10 cellular contexts compared by ENCODE assay signal in the genomic region with DNA sequence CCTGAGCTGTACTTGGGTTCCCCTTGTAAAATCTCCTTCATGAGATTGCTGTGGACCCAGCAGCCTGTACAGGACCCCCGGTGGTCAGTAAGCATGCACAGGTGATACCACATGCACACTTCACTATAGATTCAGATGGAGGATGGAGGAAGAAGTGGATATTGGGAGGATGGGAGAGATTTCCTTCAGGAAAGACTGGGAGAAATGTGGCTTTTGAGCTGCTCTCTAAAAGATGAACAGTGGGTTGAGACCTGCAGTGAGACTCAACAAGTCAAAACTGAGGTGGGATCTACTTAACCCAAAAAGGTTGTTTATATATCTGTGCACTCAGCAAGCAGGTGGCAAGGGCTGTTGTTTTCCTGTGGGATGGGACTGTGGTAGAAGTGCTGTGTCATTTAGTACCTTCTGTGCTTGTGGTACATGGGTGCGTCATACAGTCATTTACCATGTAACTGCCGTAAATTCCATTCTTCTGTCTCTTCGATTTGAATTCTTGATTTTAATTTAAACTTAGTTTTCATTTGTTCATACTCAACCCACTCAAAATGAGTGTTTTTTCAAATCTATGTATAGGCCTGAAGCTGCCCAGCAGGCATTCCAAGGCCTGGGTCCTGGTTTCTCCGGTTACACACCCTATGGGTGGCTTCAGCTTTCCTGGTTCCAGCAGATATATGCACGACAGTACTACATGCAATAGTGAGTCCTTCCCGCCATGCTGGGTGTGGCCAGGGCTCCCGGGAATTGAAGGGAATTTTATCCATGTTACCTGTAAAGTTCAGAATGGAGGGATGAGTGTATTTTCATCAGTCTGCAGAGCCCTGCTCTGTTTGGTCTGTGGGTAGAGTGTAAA. TPM values are rescaled to one million over a fixed set of nuclear protein-coding genes. Genes with fewer than 3 reads are reported as not detected.
DNase-seq lines count a peak whose midpoint lies in the region; ATAC-seq and TF ChIP-seq lines count a peak whose summit lies in the region.
"Had no signal": no experiment of that assay in that cellular context is flagged by ENCODE, and none has a peak within 500 bp of the region (broad histone marks: within the 10 kb centered on the region; RNA-seq: fewer than 3 reads in every experiment).

No MANE protein-coding gene starts in this region.

- peak overlapping the region in 3 of 4 donors; percentile 46 to 70 (median 52) for H3K27ac ChIP-seq in Peyer's patch
- H3K27ac ChIP-seq: C4-2B had no signal

- H3K27ac Mint-ChIP-seq in chondrocyte (ENCODE audit: unreplicated experiment), result peak overlapping the region; percentile 83

- no peak overlapping the region for H3K4me3 ChIP-seq in Peyer's patch

- no peaks in the 10 kb centered on the region for H3K9me3 Mint-ChIP-seq in chondrocyte (ENCODE audit: low read depth)

- no peaks in the 10 kb centered on the region for H3K27me3 Mint-ChIP-seq in chondrocyte (ENCODE audit: low read depth)

- peak; percentile 92 for ATAC-seq in stimulated activated naive CD8-positive, alpha-beta T cell treated with anti-CD3 and anti-CD28 coated beads, Interleukin-15, Interleukin-2, amounts not matched to agents 100 U/mL and 50 U/mL, for 24 hours

- TF ChIP-seq POLR2A in Peyer's patch (IDR thresholded peaks at IDR 0.05), result no peak

- H3K36me3 Mint-ChIP-seq in chondrocyte (ENCODE audit: low read depth), result peaks cover 78% of the 10 kb centered on the region

- peaks cover 86% of the 10 kb centered on the region for H3K4me1 Mint-ChIP-seq in chondrocyte (ENCODE audit: low read depth)

- peaks cover 0 to 92% (median 3%) of the 10 kb centered on the region in 3 donors for H3K36me3 ChIP-seq in Peyer's patch

- TF ChIP-seq CTCF in Peyer's patch (IDR thresholded peaks at IDR 0.05) (no peak), chondrocyte (IDR thresholded peaks at IDR 0.05) (no peak)

- DNase-seq in activated T-cell treated with anti-CD3 and anti-CD28 coated beads for 24 hours (ENCODE audit: low read depth), result peak; percentile 37
- DNase-seq in activated T-cell treated with anti-CD3 and anti-CD28 coated beads, Interleukin-2, amount 50 U/mL, for 1 hour, result no peak
- peak in 2 of 3 donors; percentile 60 to 76 for DNase-seq in Peyer's patch
- no peak for DNase-seq in chondrocyte (ENCODE audit: low spot score)
- DNase-seq in stimulated activated naive CD8-positive, alpha-beta T cell treated with anti-CD3 and anti-CD28 coated beads, Interleukin-15, Interleukin-2, amounts not matched to agents 100 U/mL and 50 U/mL, for 24 hours, result peak; percentile 50
- no peak for DNase-seq in NCI-H774 (lab: John Stamatoyannopoulos, UW)
- no peak for DNase-seq in NK-92 treated with Interleukin-12 subunit alpha and Interleukin-12 subunit beta, amount 100 ng/mL, for 24 hours (lab: John Stamatoyannopoulos, UW)
- DNase-seq in RKO (ENCODE audit: low spot score), result no peak
- DNase-seq: cortex of kidney had no signal

- H3K4me3 Mint-ChIP-seq in chondrocyte (ENCODE audit: unreplicated experiment), result peak overlapping the region; percentile 48

- H3K4me1 ChIP-seq in Peyer's patch, result peaks cover 0 to 28% (median 19%) of the 10 kb centered on the region in 4 donors

- H3K9me3 ChIP-seq in Peyer's patch, result no peaks in the 10 kb centered on the region

- H3K27me3 ChIP-seq in Peyer's patch, result no peaks in the 10 kb centered on the region

RNA-seq across cellular contexts. Expression of a gene that starts 6.9 kb away (rescaled TPM):
- total RNA-seq in Peyer's patch (100 to 1,000 TPM in 3 of 4 donors, 10 to 100 TPM in 1; 86.0 to 143 (median 108) TPM), chondrocyte (146 to 236 TPM (median 223 TPM) in 3 replicates)

RNA-seq across cellular contexts. Expression of a gene that starts 22.9 kb away (rescaled TPM):
- total RNA-seq in Peyer's patch (1 to 10 TPM in 1 of 4 donors, not detected in 3; 2.5 TPM), chondrocyte (not detected in 3 replicates)

RNA-seq across cellular contexts. Expression of a gene that starts 50.5 kb away (rescaled TPM):
- total RNA-seq in Peyer's patch, result 100 to 1,000 TPM in 1 of 4 donors, 10 to 100 TPM in 3; 47.6 to 314 (median 80.8) TPM
- total RNA-seq in chondrocyte, result 6.3 to 10.7 TPM (median 6.6 TPM) in 3 replicates

Comparison
In these comparisons a context has a peak if more than half of its experiments do, and no peak if none do; other contexts are left out.
1. DNase-seq: peak in activated T-cell treated with anti-CD3 and anti-CD28 coated beads for 24 hours (single experiment), Peyer's patch (2 of 3) and stimulated activated naive CD8-positive, alpha-beta T cell treated with anti-CD3 and anti-CD28 coated beads, Interleukin-15, Interleukin-2, amounts not matched to agents 100 U/mL and 50 U/mL, for 24 hours (single experiment); none in activated T-cell treated with anti-CD3 and anti-CD28 coated beads, Interleukin-2, amount 50 U/mL, for 1 hour (single experiment), chondrocyte (single experiment), NCI-H774 (single experiment), NK-92 treated with Interleukin-12 subunit alpha and Interleukin-12 subunit beta, amount 100 ng/mL, for 24 hours (single experiment) and RKO (single experiment).